In the genomic region with DNA sequence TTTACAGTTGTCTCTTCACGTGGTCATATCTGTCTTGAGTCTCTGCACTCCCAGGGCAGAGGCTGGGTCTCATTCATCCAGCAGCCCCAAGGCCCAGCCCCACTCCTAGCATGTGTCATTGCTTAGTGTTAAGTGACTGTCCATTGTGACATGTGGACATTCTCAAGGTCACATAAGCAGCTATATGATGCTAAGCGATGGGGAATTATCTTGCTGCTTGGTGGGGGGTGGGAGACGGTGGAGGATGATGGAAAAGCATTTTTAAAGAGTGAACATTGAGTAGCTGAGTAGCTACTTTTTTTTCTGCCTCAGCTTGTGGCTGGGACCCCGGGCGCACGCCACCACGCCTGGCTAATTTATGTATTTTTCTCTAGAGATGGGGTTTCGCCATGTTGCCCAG, we compare ENCODE assay signal across 26 cellular contexts. TPM values are rescaled to one million over a fixed set of nuclear protein-coding genes. Genes with fewer than 3 reads are reported as not detected.
"Had no signal": no experiment of that assay in that cellular context is flagged by ENCODE, and none has a peak within 500 bp of the region (broad histone marks: within the 10 kb centered on the region; RNA-seq: fewer than 3 reads in every experiment).

A gene (minus strand): TSS at position 101 of the 400 bp plus-strand sequence. CDS start 30,054 bp downstream, outside the sequence.

- H3K9me3 ChIP-seq: colonic mucosa, esophagus squamous epithelium, lower lobe of right lung, prostate gland, spleen, thoracic aorta, tibial nerve, upper lobe of left lung had no signal

- H3K4me1 Mint-ChIP-seq: naive B cell; stimulated activated memory B cell treated with anti-CD40 and anti-IgM and Interleukin-4, amounts not matched to agents 10 μg/mL and 1 μg/mL and 100 μg/mL, for 72 hours had no signal

- H3K27ac Mint-ChIP-seq: dendritic cell treated with granulocyte-macrophage colony-stimulating factor and Interleukin-4, amounts not matched to agents 40 ng/mL and 50 ng/mL, for 4 days; nephron; stimulated activated memory B cell treated with anti-CD40 and anti-IgM and Interleukin-4, amounts not matched to agents 10 μg/mL and 1 μg/mL and 100 μg/mL, for 72 hours had no signal

- ATAC-seq: left ventricle myocardium superior; lower lobe of right lung; right cardiac atrium; stimulated activated memory B cell treated with anti-CD40 and anti-IgM and Interleukin-4, amounts not matched to agents 10 μg/mL and 1 μg/mL and 100 μg/mL, for 72 hours; stimulated activated naive CD8-positive, alpha-beta T cell treated with anti-CD3 and anti-CD28 coated beads, Interleukin-15, Interleukin-2, amounts not matched to agents 100 U/mL and 50 U/mL, for 24 hours had no signal

- H3K4me3 Mint-ChIP-seq: dendritic cell treated with granulocyte-macrophage colony-stimulating factor and Interleukin-4, amounts not matched to agents 40 ng/mL and 50 ng/mL, for 4 days; naive B cell; nephron; stimulated activated memory B cell treated with anti-CD40 and anti-IgM and Interleukin-4, amounts not matched to agents 10 μg/mL and 1 μg/mL and 100 μg/mL, for 72 hours had no signal

- H3K4me3 ChIP-seq: colonic mucosa, esophagus squamous epithelium, lower lobe of right lung, prostate gland, skin epidermis, spleen, thoracic aorta, tibial nerve, upper lobe of left lung had no signal

- H3K27me3 Mint-ChIP-seq: dendritic cell treated with granulocyte-macrophage colony-stimulating factor and Interleukin-4, amounts not matched to agents 40 ng/mL and 50 ng/mL, for 4 days; naive B cell; stimulated activated memory B cell treated with anti-CD40 and anti-IgM and Interleukin-4, amounts not matched to agents 10 μg/mL and 1 μg/mL and 100 μg/mL, for 72 hours had no signal

- DNase-seq: colonic mucosa; effector memory CD4-positive, alpha-beta T cell; esophagus squamous epithelium; head of caudate nucleus; left ventricle myocardium superior; lower lobe of right lung; naive B cell; nucleus accumbens; right cardiac atrium; spleen; stimulated activated CD4-positive, alpha-beta T cell treated with anti-CD3 and anti-CD28 coated beads, Interleukin-4, amount 100 ng/mL, for 4 hours; stimulated activated naive CD8-positive, alpha-beta T cell treated with anti-CD3 and anti-CD28 coated beads, Interleukin-15, Interleukin-2, amounts not matched to agents 100 U/mL and 50 U/mL, for 24 hours; substantia nigra; upper lobe of left lung had no signal

- H3K4me1 ChIP-seq: colonic mucosa, esophagus squamous epithelium, lower lobe of right lung, prostate gland, spleen, tibial nerve, upper lobe of left lung had no signal

- H3K36me3 ChIP-seq: colonic mucosa had no signal

- H3K9me3 Mint-ChIP-seq: dendritic cell treated with granulocyte-macrophage colony-stimulating factor and Interleukin-4, amounts not matched to agents 40 ng/mL and 50 ng/mL, for 4 days; nephron had no signal

RNA-seq across cellular contexts. Expression of the gene that starts here (rescaled TPM):
- total RNA-seq: chondrocyte, colonic mucosa, epithelial cell of proximal tubule, esophagus squamous epithelium, frontal cortex had no signal
- polyA plus RNA-seq: endothelial cell of umbilical vein, keratinocyte had no signal
